ENCODE assay signal across 1 cellular context in the genomic region with DNA sequence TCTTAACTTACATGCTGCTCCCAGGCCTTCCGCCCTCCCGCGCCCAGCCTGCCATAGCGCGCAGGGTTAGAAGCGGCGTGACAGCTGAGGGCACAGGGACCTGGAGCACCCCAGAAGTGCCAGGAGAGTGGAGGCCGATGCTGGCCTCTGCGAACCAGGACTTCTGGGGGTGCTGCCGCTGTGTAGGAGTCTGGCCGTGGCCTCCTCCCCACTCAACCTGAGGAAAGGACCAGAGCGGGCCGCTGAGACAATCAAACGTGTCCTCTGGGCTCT.
TF ChIP-seq lines count a peak whose summit lies in the region.

No MANE protein-coding gene starts in this region.

TF ChIP-seq in SK-N-SH, 30 proteins besides CTCF, POLR2A, EP300 and RAD21 (continued from another document):
- TF ChIP-seq, protein P1, sequence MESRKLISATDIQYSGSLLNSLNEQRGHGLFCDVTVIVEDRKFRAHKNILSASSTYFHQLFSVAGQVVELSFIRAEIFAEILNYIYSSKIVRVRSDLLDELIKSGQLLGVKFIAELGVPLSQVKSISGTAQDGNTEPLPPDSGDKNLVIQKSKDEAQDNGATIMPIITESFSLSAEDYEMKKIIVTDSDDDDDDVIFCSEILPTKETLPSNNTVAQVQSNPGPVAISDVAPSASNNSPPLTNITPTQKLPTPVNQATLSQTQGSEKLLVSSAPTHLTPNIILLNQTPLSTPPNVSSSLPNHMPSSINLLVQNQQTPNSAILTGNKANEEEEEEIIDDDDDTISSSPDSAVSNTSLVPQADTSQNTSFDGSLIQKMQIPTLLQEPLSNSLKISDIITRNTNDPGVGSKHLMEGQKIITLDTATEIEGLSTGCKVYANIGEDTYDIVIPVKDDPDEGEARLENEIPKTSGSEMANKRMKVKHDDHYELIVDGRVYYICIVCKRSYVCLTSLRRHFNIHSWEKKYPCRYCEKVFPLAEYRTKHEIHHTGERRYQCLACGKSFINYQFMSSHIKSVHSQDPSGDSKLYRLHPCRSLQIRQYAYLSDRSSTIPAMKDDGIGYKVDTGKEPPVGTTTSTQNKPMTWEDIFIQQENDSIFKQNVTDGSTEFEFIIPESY (IDR thresholded peaks at IDR 0.05; ENCODE audit: borderline replicate concordance, low read depth): no peak
- TF ChIP-seq TCF12 (IDR thresholded peaks at IDR 0.05): no peak
- no peak for TF ChIP-seq TEAD4 (IDR thresholded peaks at IDR 0.05; ENCODE audit: borderline replicate concordance, insufficient read depth)
- TF ChIP-seq EZH2phosphoT487 (IDR thresholded peaks at IDR 0.05; ENCODE audit: borderline replicate concordance, low read depth): no peak
TF ChIP-seq in SK-N-SH: peak in this region for 0.
